ENCODE assay signal across 8 cellular contexts in the genomic region with DNA sequence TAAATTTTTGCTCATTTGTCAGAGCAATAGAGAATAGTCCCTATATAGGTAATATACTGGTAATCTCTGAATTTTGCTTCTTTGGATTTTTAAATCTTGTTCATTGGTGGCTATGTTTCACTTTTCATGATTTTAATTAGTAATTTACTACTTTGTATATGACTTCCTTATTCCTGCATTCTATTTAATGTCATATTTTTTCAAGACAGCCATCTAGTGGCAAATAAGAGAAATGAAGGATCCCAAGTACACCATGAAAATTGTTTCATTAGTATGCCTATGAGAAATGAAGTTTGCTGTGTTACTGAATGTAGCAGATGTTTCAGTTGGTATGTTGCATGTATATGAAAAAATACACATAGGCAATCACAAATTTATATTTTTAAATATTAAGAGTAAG.
A peak's percentile ranks its signal among the peaks of the same experiment; 100 is the strongest.
DNase-seq lines count a peak whose midpoint lies in the region; ATAC-seq and TF ChIP-seq lines count a peak whose summit lies in the region.

No MANE protein-coding gene starts in this region.

- peaks cover 0 to 8% (median 5%) of the 10 kb centered on the region in 4 donors for H3K4me1 Mint-ChIP-seq in CD4-positive, alpha-beta memory T cell

- no peak overlapping the region for H3K27ac ChIP-seq in CD4-positive, alpha-beta memory T cell (ENCODE audit: low read depth, low read length)
- H3K27ac ChIP-seq in HCT116 (ENCODE audit: low read depth, low read length) (no peak overlapping the region), testis (no peak overlapping the region)

- TF ChIP-seq POLR2A in HCT116 (IDR thresholded peaks at IDR 0.05; ENCODE audit: borderline replicate concordance, extremely low read depth, insufficient read depth, insufficient read length) (no peak), testis (IDR thresholded peaks at IDR 0.05) (no peak)

- no peak overlapping the region for H3K4me3 Mint-ChIP-seq in CD4-positive, alpha-beta memory T cell

- H2AFZ ChIP-seq in HCT116 (ENCODE audit: low read depth, low read length, poor library complexity, severe bottlenecking): no peak overlapping the region

- H3K36me3 ChIP-seq in CD4-positive, alpha-beta memory T cell (ENCODE audit: insufficient read depth, low read length): peaks cover 3% of the 10 kb centered on the region
- H3K36me3 ChIP-seq in HCT116 (ENCODE audit: control insufficient read depth in 1 of 2, insufficient read depth in 2 of 2, low read length in 2 of 2) (peaks cover 0 to 4% of the 10 kb centered on the region in 2 experiments; a peak in 2 of 4 replicates), testis (ENCODE audit: low read depth, missing control alignments) (no peaks in the 10 kb centered on the region)

- no peak overlapping the region for H3K4me3 ChIP-seq in CD4-positive, alpha-beta memory T cell (ENCODE audit: low read length in 2 of 2)
- no peak overlapping the region for H3K4me3 ChIP-seq in HCT116 (replicated peaks in 1 of 2; ENCODE audit: low read depth in 1 of 2, low read length in 2 of 2)
- no peak overlapping the region for H3K4me3 ChIP-seq in testis

- no peaks in the 10 kb centered on the region for H3K27me3 Mint-ChIP-seq in CD4-positive, alpha-beta memory T cell

- H3K4me1 ChIP-seq in CD4-positive, alpha-beta memory T cell (ENCODE audit: insufficient read depth, low read length): no peaks in the 10 kb centered on the region
- H3K4me1 ChIP-seq in HCT116 (ENCODE audit: control insufficient read depth in 1 of 2, insufficient read depth in 2 of 2, low read length in 2 of 2): no peaks in the 10 kb centered on the region
- H3K4me1 ChIP-seq in testis: peaks cover 3% of the 10 kb centered on the region

- POLR2A ChIA-PET in CD4-positive, alpha-beta memory T cell (lab: Charles Lee; ENCODE audit: partially characterized antibody): no interaction called here
- POLR2A ChIA-PET in HCT116 (lab: Charles Lee): no interaction called here

- H4K20me1 ChIP-seq in HCT116 (ENCODE audit: insufficient read depth): no peaks in the 10 kb centered on the region; the same call in 1 of the 2 replicates

- H3K9me2 ChIP-seq in HCT116 (ENCODE audit: insufficient read depth): no peaks in the 10 kb centered on the region

- no peaks in the 10 kb centered on the region for H3K9me3 Mint-ChIP-seq in CD4-positive, alpha-beta memory T cell

- peaks cover 23% of the 10 kb centered on the region; the same call in 1 of the 2 replicates for H3K79me2 ChIP-seq in HCT116 (ENCODE audit: insufficient read depth, low read length)

- BruUV-seq in HCT116 (replicated peaks; lab: Mats Ljungman, UMichigan): no TSS peak

- no peak overlapping the region for H3K9ac ChIP-seq in HCT116 (ENCODE audit: low read length)

- H3K36me3 Mint-ChIP-seq in CD4-positive, alpha-beta memory T cell: peaks cover 7 to 30% of the 10 kb centered on the region in 2 donors

- no peak overlapping the region for H3K4me2 ChIP-seq in HCT116 (ENCODE audit: low read length)

- no peaks in the 10 kb centered on the region for H3K9me3 ChIP-seq in CD4-positive, alpha-beta memory T cell (ENCODE audit: control insufficient read depth in 1 of 2, low read length in 2 of 2)
- H3K9me3 ChIP-seq in HCT116 (ENCODE audit: control insufficient read depth in 1 of 2, insufficient read depth in 1 of 2, low read depth in 1 of 2, low read length in 2 of 2): no peaks in the 10 kb centered on the region
- no peaks in the 10 kb centered on the region for H3K9me3 ChIP-seq in testis

- intact Hi-C loops in CD4-positive, alpha-beta memory T cell (cut with micrococcal nuclease): loop anchor here (1.0 to 5.0 kb wide), 3 partner anchors 86 to 171 kb away; no protein-coding TSS in a partner anchor
- intact Hi-C loops in HCT116 (cut with micrococcal nuclease) (loop anchor here (1.0 to 10.0 kb wide), 2 partner anchors 99 to 163 kb away; no protein-coding TSS in a partner anchor), testis (cut with DNase I; ENCODE audit: low total_unique reads) (no loop called here)

- RAD21 ChIA-PET in HCT116 (lab: Charles Lee; ENCODE audit: low non-redundant PET in 1 of 2, low total read pairs in 2 of 2, uncharacterized antibody in 2 of 2, unreplicated experiment in 2 of 2): no interaction called here

- TF ChIP-seq RAD21 in HCT116 (IDR thresholded peaks at IDR 0.05; ENCODE audit: low read depth): peak; percentile 40; the same call in 1 of the 2 replicates

- H3K27ac Mint-ChIP-seq in CD4-positive, alpha-beta memory T cell: peak overlapping the region in 1 of 7 donors; percentile 29

- CTCF ChIA-PET in CD4-positive, alpha-beta memory T cell (lab: Charles Lee; ENCODE audit: partially characterized antibody): interaction anchor here (0.8 to 5.9 kb wide), 4 partner anchors 9 to 98 kb away, joined by 3 to 73 read pairs (median 6); no protein-coding TSS in a partner anchor
- CTCF ChIA-PET in HCT116 (lab: Charles Lee): interaction anchor here (0.9 kb wide), 1 partner anchor 98 kb away, joined by 3 read pairs; no protein-coding TSS in a partner anchor

- H3K27me3 ChIP-seq in CD4-positive, alpha-beta memory T cell (ENCODE audit: insufficient read depth, low read length): no peaks in the 10 kb centered on the region
- no peaks in the 10 kb centered on the region for H3K27me3 ChIP-seq in HCT116 (ENCODE audit: insufficient read depth, low read length)
- no peaks in the 10 kb centered on the region for H3K27me3 ChIP-seq in testis

- DNase-seq in CD4-positive, alpha-beta memory T cell: peak in 4 of 5 donors; percentile 15 to 33 (median 23)
- DNase-seq in HCT116 (ENCODE audit: low read depth, low spot score): peak; percentile 18
- peak; percentile 52 for DNase-seq in SKM-1 (lab: John Stamatoyannopoulos, UW; ENCODE audit: unreplicated experiment)
- peak; percentile 29 for DNase-seq in germinal center (ENCODE audit: low spot score)
- no peak for DNase-seq in testis
- DNase-seq in activated effector memory CD4-positive, alpha-beta T cell treated with anti-CD3 and anti-CD28 coated beads, Interleukin-2, amount 50 U/mL, for 16 hours: no peak

- ATAC-seq in HCT116 (peak; percentile 77), GM19023 (IDR thresholded peaks at IDR 0.05; ENCODE audit: unreplicated experiment) (no peak), HG03457 (IDR thresholded peaks at IDR 0.05; ENCODE audit: unreplicated experiment) (no peak)

- TF ChIP-seq CTCF in HCT116 (IDR thresholded peaks at IDR 0.05 in 2 of 3, conservative IDR thresholded peaks at IDR 0.05 in 1 of 3; ENCODE audit: borderline replicate concordance in 1 of 3, insufficient read depth in 1 of 3, low read depth in 2 of 3, low read length in 2 of 3) (peak; percentile 23 to 64 (median 50); a peak in 5 of 6 replicates), testis (IDR thresholded peaks at IDR 0.05) (peak in 2 of 3 experiments; percentile 45 to 67)

TF ChIP-seq in HCT116, 20 proteins besides CTCF, POLR2A, EP300 and RAD21:
- TF ChIP-seq ELF1 (IDR thresholded peaks at IDR 0.05; ENCODE audit: borderline replicate concordance, low read depth) (peak; percentile 37), EZH2phosphoT487 (IDR thresholded peaks at IDR 0.05; ENCODE audit: borderline replicate concordance) (no peak), JUND (IDR thresholded peaks at IDR 0.05) (no peak), ZNF274 (IDR thresholded peaks at IDR 0.05; ENCODE audit: low read depth, low read length) (no peak), CEBPB (IDR thresholded peaks at IDR 0.05; ENCODE audit: low read depth) (no peak), SIN3A (IDR thresholded peaks at IDR 0.05; ENCODE audit: low read depth) (no peak)

Comparison
In these comparisons a context has a peak if more than half of its experiments do, and no peak if none do; other contexts are left out.
1. DNase-seq: peak in CD4-positive, alpha-beta memory T cell (4 of 5), HCT116 (single experiment), SKM-1 (single experiment) and germinal center (single experiment); none in testis (single experiment) and activated effector memory CD4-positive, alpha-beta T cell treated with anti-CD3 and anti-CD28 coated beads, Interleukin-2, amount 50 U/mL, for 16 hours (single experiment).